In the genomic region with DNA sequence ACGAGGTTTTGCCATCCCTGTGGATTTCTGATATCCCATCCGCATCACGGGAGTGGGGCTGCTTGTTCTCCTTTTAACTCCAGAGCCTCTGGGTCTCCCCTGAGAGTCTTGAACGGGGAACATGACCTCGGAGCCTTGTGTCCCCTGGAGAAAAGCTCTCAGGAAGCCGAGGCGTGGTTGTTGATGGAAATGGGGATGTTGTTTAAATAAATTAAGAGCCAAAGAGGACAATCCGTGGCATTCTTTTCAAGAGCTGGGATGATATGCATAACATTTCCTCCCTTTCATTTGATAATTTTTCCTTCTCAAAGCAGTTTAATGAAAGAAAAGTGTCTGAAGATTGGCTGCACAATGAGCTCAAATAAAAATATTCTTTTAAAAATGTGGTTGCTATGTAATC, we compare ENCODE assay signal across 18 cellular contexts. TPM values are rescaled to one million over a fixed set of nuclear protein-coding genes. Genes with fewer than 3 reads are reported as not detected.
"Had no signal": no experiment of that assay in that cellular context is flagged by ENCODE, and none has a peak within 500 bp of the region (broad histone marks: within the 10 kb centered on the region; RNA-seq: fewer than 3 reads in every experiment).

No MANE protein-coding gene starts in this region.

- H3K4me3 Mint-ChIP-seq: activated B cell treated with CpG ODN at 0.5 μM for 24 hours; activated CD8-positive, alpha-beta T cell treated with anti-CD3 and anti-CD28 coated beads, Interleukin-2, amount 10 ng/mL, durations not matched to agents 7 days and 5 days; activated naive CD8-positive, alpha-beta T cell treated with anti-CD3 and anti-CD28 coated beads, Interleukin-2, amount 10 ng/mL, durations not matched to agents 7 days and 5 days; activated T-cell treated with anti-CD3 and anti-CD28 coated beads, Interleukin-2, amount 50 U/mL, for 72 hours; naive thymus-derived CD8-positive, alpha-beta T cell; stimulated activated memory B cell treated with anti-CD40 and anti-IgM and Interleukin-4, amounts not matched to agents 10 μg/mL and 1 μg/mL and 100 μg/mL, for 72 hours had no signal

- H3K9ac ChIP-seq: parathyroid adenoma had no signal

- H3K36me3 ChIP-seq: breast epithelium, neutrophil had no signal

- H3K4me1 ChIP-seq: breast epithelium, parathyroid adenoma had no signal

- DNase-seq: activated B cell treated with CpG ODN at 0.5 μM for 24 hours; activated CD4-positive, alpha-beta T cell treated with anti-CD3 and anti-CD28 coated beads for 48 hours; activated CD8-positive, alpha-beta memory T cell treated with anti-CD3 and anti-CD28 coated beads, Interleukin-2, amount 50 U/mL, for 4 hours; activated CD8-positive, alpha-beta T cell treated with anti-CD3 and anti-CD28 coated beads, Interleukin-2, amount 10 ng/mL, durations not matched to agents 7 days and 5 days; activated gamma-delta T cell treated with Interleukin-2 at 50 U/mL for 16 hours; activated naive CD8-positive, alpha-beta T cell treated with anti-CD3 and anti-CD28 coated beads, Interleukin-2, amount 10 ng/mL, durations not matched to agents 7 days and 5 days; activated T-cell treated with anti-CD3 and anti-CD28 coated beads, Interleukin-2, amount 50 U/mL, for 72 hours; anterior cingulate cortex; dorsolateral prefrontal cortex; mammary epithelial cell; mucosa of descending colon; naive thymus-derived CD8-positive, alpha-beta T cell; stimulated activated CD4-positive, alpha-beta T cell treated with anti-CD3 and anti-CD28 coated beads, Interleukin-2, amount 100 ng/mL, for 48 hours had no signal

- H3K27ac ChIP-seq: breast epithelium, neutrophil, parathyroid adenoma had no signal

- H3K9me3 ChIP-seq: breast epithelium, mucosa of descending colon, neutrophil had no signal

- H3K9me3 Mint-ChIP-seq: activated B cell treated with CpG ODN at 0.5 μM for 24 hours; activated naive CD8-positive, alpha-beta T cell treated with anti-CD3 and anti-CD28 coated beads, Interleukin-2, amount 10 ng/mL, durations not matched to agents 7 days and 5 days; activated T-cell treated with anti-CD3 and anti-CD28 coated beads, Interleukin-2, amount 50 U/mL, for 72 hours; naive thymus-derived CD8-positive, alpha-beta T cell; stimulated activated memory B cell treated with anti-CD40 and anti-IgM and Interleukin-4, amounts not matched to agents 10 μg/mL and 1 μg/mL and 100 μg/mL, for 72 hours had no signal

- ATAC-seq: activated CD8-positive, alpha-beta T cell treated with anti-CD3 and anti-CD28 coated beads, Interleukin-2, amount 10 ng/mL, durations not matched to agents 7 days and 5 days; activated T-cell treated with anti-CD3 and anti-CD28 coated beads, Interleukin-2, amount 50 U/mL, for 72 hours; esophagus mucosa; mucosa of descending colon; naive thymus-derived CD8-positive, alpha-beta T cell; stimulated activated memory B cell treated with anti-CD40 and anti-IgM and Interleukin-4, amounts not matched to agents 10 μg/mL and 1 μg/mL and 100 μg/mL, for 72 hours had no signal

- H3K4me1 Mint-ChIP-seq: activated B cell treated with CpG ODN at 0.5 μM for 24 hours; stimulated activated memory B cell treated with anti-CD40 and anti-IgM and Interleukin-4, amounts not matched to agents 10 μg/mL and 1 μg/mL and 100 μg/mL, for 72 hours had no signal

- H3K27ac Mint-ChIP-seq: activated B cell treated with CpG ODN at 0.5 μM for 24 hours; activated CD8-positive, alpha-beta T cell treated with anti-CD3 and anti-CD28 coated beads, Interleukin-2, amount 10 ng/mL, durations not matched to agents 7 days and 5 days; activated naive CD8-positive, alpha-beta T cell treated with anti-CD3 and anti-CD28 coated beads, Interleukin-2, amount 10 ng/mL, durations not matched to agents 7 days and 5 days; activated T-cell treated with anti-CD3 and anti-CD28 coated beads, Interleukin-2, amount 50 U/mL, for 72 hours; stimulated activated memory B cell treated with anti-CD40 and anti-IgM and Interleukin-4, amounts not matched to agents 10 μg/mL and 1 μg/mL and 100 μg/mL, for 72 hours had no signal

- H3K36me3 Mint-ChIP-seq: activated naive CD8-positive, alpha-beta T cell treated with anti-CD3 and anti-CD28 coated beads, Interleukin-2, amount 10 ng/mL, durations not matched to agents 7 days and 5 days; stimulated activated memory B cell treated with anti-CD40 and anti-IgM and Interleukin-4, amounts not matched to agents 10 μg/mL and 1 μg/mL and 100 μg/mL, for 72 hours had no signal

- H3K4me3 ChIP-seq: breast epithelium, dorsolateral prefrontal cortex, mucosa of descending colon had no signal

RNA-seq across cellular contexts. Expression of a gene that starts 14.2 kb away (rescaled TPM):
- total RNA-seq: mammary epithelial cell had no signal
